Comparison of ENCODE assay signal across 8 cellular contexts in the genomic region with DNA sequence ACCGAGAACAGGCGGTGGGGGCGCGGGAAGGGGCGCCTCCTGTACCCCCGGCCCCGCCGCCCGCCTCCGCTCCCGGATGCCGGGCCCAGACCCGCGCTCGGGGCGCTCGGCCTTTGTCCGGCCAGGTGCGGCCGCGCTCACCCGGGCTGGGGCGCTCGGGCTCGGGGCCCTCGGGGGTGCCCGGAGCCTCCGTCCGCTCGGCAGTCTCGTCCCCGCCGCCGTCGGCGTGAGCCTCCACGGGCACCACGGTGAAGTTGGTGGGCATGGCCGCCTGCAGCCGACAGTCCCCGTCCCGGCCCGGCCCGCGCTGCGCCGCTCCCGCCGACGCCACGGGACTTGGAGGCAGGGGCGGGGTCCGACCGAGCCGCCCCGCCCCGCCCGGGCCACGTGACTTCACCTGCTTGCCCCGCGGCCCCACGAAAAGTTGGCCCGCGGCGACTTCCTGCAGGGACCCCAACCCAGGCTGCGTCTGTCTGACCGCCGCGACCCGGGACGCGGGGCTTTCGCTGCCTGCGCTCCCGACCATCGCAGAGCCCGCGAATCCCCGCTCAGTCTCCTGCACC. TPM values are rescaled to one million over a fixed set of nuclear protein-coding genes. Genes with fewer than 3 reads are reported as not detected.
DNase-seq lines count a peak whose midpoint lies in the region; ATAC-seq and TF ChIP-seq lines count a peak whose summit lies in the region.

A gene (minus strand): TSS at position 337 of the 563 bp plus-strand sequence. CDS start 72 bp downstream, at position 265.

- H3K4me1 ChIP-seq in SJCRH30 (peaks cover 30% of the 10 kb centered on the region), adipocyte (ENCODE audit: control insufficient read depth, insufficient read depth, low read length) (peaks cover 7% of the 10 kb centered on the region), right cardiac atrium (ENCODE audit: control insufficient read depth, insufficient read depth, low read length) (peaks cover 14% of the 10 kb centered on the region)

- no peaks in the 10 kb centered on the region for H3K36me3 ChIP-seq in SJCRH30
- no peaks in the 10 kb centered on the region for H3K36me3 ChIP-seq in adipocyte (ENCODE audit: control insufficient read depth, insufficient read depth, low read length, severe bottlenecking)

- no peak for TF ChIP-seq CTCF in retinal pigment epithelial cell (conservative IDR thresholded peaks at IDR 0.05; ENCODE audit: low read depth, low read length)

- H3K4me3 ChIP-seq in SJCRH30: peak within 1 kb of the TSS; percentile 58
- peak within 1 kb of the TSS; percentile 84 for H3K4me3 ChIP-seq in adipocyte (ENCODE audit: low read length)
- H3K4me3 ChIP-seq in right cardiac atrium (ENCODE audit: low read length): peak within 1 kb of the TSS; percentile 76
- peak within 1 kb of the TSS; percentile 65 for H3K4me3 ChIP-seq in retinal pigment epithelial cell (ENCODE audit: low read length)

- no peaks in the 10 kb centered on the region for H3K27me3 ChIP-seq in SJCRH30
- H3K27me3 ChIP-seq in adipocyte (replicated peaks; ENCODE audit: control insufficient read depth, insufficient read depth, low read length): peaks cover 27% of the 10 kb centered on the region
- H3K27me3 ChIP-seq in right cardiac atrium (ENCODE audit: control insufficient read depth, insufficient read depth): no peaks in the 10 kb centered on the region

- under 1% methylated on average over 79 of the region's 79 CpGs for WGBS in right cardiac atrium

- DNase-seq in NCI-H1436 (lab: John Stamatoyannopoulos, UW) (peak; percentile 36), NCI-H1436 treated with DMSO at 0.1 percent for 48 hours (lab: John Stamatoyannopoulos, UW) (no peak), SJCRH30 (no peak), adipocyte (ENCODE audit: low read depth) (peak; percentile 48), right cardiac atrium (peak; percentile 61 to 87 (median 86)), retinal pigment epithelial cell (ENCODE audit: low read depth) (no peak)

- H3K27ac ChIP-seq in SJCRH30 (peak within 1 kb of the TSS; percentile 90), right cardiac atrium (ENCODE audit: low read length) (peak within 1 kb of the TSS; percentile 39)

- ATAC-seq in HG03342 (IDR thresholded peaks at IDR 0.05; ENCODE audit: unreplicated experiment): peak; percentile 66
- peak; percentile 56 to 70 for ATAC-seq in right cardiac atrium
- ATAC-seq in HG03571 (IDR thresholded peaks at IDR 0.05; ENCODE audit: unreplicated experiment): no peak

- intact Hi-C loops in right cardiac atrium (cut with DNase I): no loop called here

- peak within 1 kb of the TSS; percentile 86 for H3K9ac ChIP-seq in adipocyte (ENCODE audit: low read length)

- H3K9me3 ChIP-seq in SJCRH30 (replicated peaks) (no peaks in the 10 kb centered on the region), adipocyte (ENCODE audit: control insufficient read depth, low read length) (no peaks in the 10 kb centered on the region), right cardiac atrium (ENCODE audit: control insufficient read depth, low read length) (no peaks in the 10 kb centered on the region)

RNA-seq across cellular contexts. Expression of the gene that starts here (rescaled TPM):
- total RNA-seq in SJCRH30 (2014; rRNA removed; shearing (Covaris generic)): 11.5 and 12.0 TPM in 2 replicates
- total RNA-seq in right cardiac atrium: 10 to 100 TPM; 57.2 to 80.5 (median 65.6) TPM
- 28.5 TPM for polyA plus RNA-seq in right cardiac atrium

Comparison
In these comparisons a context has a peak if more than half of its experiments do, and no peak if none do; other contexts are left out.
1. DNase-seq: peak in NCI-H1436 (single experiment), adipocyte (single experiment) and right cardiac atrium (3 of 3); none in NCI-H1436 treated with DMSO at 0.1 percent for 48 hours (single experiment), SJCRH30 (0 of 2) and retinal pigment epithelial cell (single experiment).
2. Peak in every context shown above with its lines, with median percentiles within 50 percentile points of each other: H3K4me3 ChIP-seq.